In the genomic region with DNA sequence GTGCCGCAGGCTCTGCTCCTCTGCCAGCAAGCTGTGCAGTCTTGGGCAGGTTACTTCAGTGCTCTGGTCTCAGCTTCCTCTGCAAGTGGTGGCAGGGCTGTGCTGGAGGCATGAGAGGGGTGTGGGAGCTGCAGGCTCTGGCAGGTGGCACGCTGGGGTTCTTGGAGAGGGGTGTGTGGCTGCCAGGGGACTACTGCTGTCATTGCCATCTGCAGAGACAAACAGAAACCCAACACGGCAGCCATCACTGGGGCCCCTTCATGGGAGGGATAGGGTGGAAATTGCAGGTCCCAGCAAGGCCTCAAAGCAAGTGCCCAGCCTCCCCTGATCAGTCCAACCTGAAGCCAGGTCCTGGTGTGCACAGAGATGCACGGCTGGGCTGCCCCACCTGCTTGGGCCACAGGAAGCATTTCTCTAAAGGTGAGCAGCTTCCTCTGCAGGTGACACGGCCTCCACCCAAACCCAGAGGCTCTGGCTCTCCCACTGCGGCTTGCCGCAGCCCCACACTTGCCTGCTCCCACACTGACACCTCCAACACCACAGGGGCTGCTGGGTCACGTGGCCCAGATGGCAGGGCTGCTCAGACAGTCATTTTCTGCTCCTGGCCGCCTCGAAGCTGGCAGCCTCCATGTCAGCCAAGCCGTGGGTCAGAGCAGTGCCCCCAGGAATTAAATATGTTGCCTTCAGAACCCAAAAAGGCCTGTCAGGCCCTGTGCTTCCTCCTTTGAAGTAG, we compare ENCODE assay signal across 16 cellular contexts. TPM values are rescaled to one million over a fixed set of nuclear protein-coding genes. Genes with fewer than 3 reads are reported as not detected.
DNase-seq lines count a peak whose midpoint lies in the region; ATAC-seq and TF ChIP-seq lines count a peak whose summit lies in the region.
"Had no signal": no experiment of that assay in that cellular context is flagged by ENCODE, and none has a peak within 500 bp of the region (broad histone marks: within the 10 kb centered on the region; RNA-seq: fewer than 3 reads in every experiment).

No MANE protein-coding gene starts in this region.

- peaks cover 9% of the 10 kb centered on the region for H3K27me3 Mint-ChIP-seq in activated B cell treated with CpG ODN at 0.5 μM for 24 hours
- H3K27me3 Mint-ChIP-seq: activated naive CD8-positive, alpha-beta T cell had no signal

- WGBS in gastroesophageal sphincter (ENCODE audit: low coverage in 1 of 2), 2 donors: no CpG with 5 or more reads among the region's 11 CpGs

- no peaks in the 10 kb centered on the region for H3K36me3 Mint-ChIP-seq in activated B cell treated with CpG ODN at 0.5 μM for 24 hours (ENCODE audit: low read depth)
- H3K36me3 Mint-ChIP-seq: activated CD4-positive, alpha-beta memory T cell treated with anti-CD3 and anti-CD28 coated beads for 36 hours; activated naive CD8-positive, alpha-beta T cell had no signal

- H2AFZ ChIP-seq in PC-9: no peak overlapping the region
- H2AFZ ChIP-seq: GM23338, parathyroid adenoma had no signal

- no peaks in the 10 kb centered on the region for H3K79me2 ChIP-seq in PC-9 (ENCODE audit: low read depth)
- H3K79me2 ChIP-seq: parathyroid adenoma had no signal

- DNase-seq in D341Med (ENCODE audit: low spot score) (peak; percentile 30), activated B cell treated with CpG ODN at 0.5 μM for 24 hours (peak; percentile 11), cerebellum (ENCODE audit: low spot score) (no peak), PC-9 (no peak), G401 (ENCODE audit: low spot score) (no peak)
- DNase-seq: activated CD4-positive, alpha-beta memory T cell treated with anti-CD3 and anti-CD28 coated beads for 36 hours; NCI-H2029 treated with DMSO at 0.1 percent for 48 hours; NCI-H774; SHP77 treated with DMSO at 0.1 percent for 48 hours; T-helper 9 cell had no signal

- H3K9me3 ChIP-seq in gastroesophageal sphincter (no peaks in the 10 kb centered on the region), PC-9 (ENCODE audit: insufficient read depth, low read depth) (no peaks in the 10 kb centered on the region)

- no peaks in the 10 kb centered on the region for H3F3A ChIP-seq in PC-9 (ENCODE audit: insufficient read depth, low read depth)

- H3K27ac ChIP-seq in gastroesophageal sphincter: peak overlapping the region; percentile 98 to 100 (median 98)
- peak overlapping the region; percentile 99 for H3K27ac ChIP-seq in rectal smooth muscle tissue (ENCODE audit: low read depth, low read length)
- H3K27ac ChIP-seq in PC-9: no peak overlapping the region
- H3K27ac ChIP-seq: parathyroid adenoma had no signal

- TF ChIP-seq CTCF in activated B cell treated with CpG ODN at 0.5 μM for 24 hours (IDR thresholded peaks at IDR 0.05): no peak
- no peak for TF ChIP-seq CTCF in gastroesophageal sphincter (IDR thresholded peaks at IDR 0.05)
- no peak for TF ChIP-seq CTCF in PC-9 (conservative IDR thresholded peaks at IDR 0.05)

- no peaks in the 10 kb centered on the region for H3K9me2 ChIP-seq in PC-9 (ENCODE audit: insufficient read depth)

- H3K27me3 ChIP-seq in gastroesophageal sphincter: peaks cover 3% of the 10 kb centered on the region
- no peaks in the 10 kb centered on the region for H3K27me3 ChIP-seq in rectal smooth muscle tissue (ENCODE audit: control insufficient read depth, insufficient read depth, low read length)
- no peaks in the 10 kb centered on the region for H3K27me3 ChIP-seq in PC-9 (ENCODE audit: insufficient read depth, low read depth)

- POLR2A ChIA-PET in activated B cell treated with CpG ODN at 0.5 μM for 24 hours (lab: Charles Lee) (no interaction called here), PC-9 (lab: Charles Lee; ENCODE audit: unreplicated experiment) (no interaction called here)

- no peak overlapping the region for H3K27ac Mint-ChIP-seq in activated B cell treated with CpG ODN at 0.5 μM for 24 hours
- H3K27ac Mint-ChIP-seq: activated CD4-positive, alpha-beta memory T cell treated with anti-CD3 and anti-CD28 coated beads for 36 hours; activated naive CD8-positive, alpha-beta T cell; GM23338 had no signal

- H3K4me3 Mint-ChIP-seq in activated B cell treated with CpG ODN at 0.5 μM for 24 hours: no peak overlapping the region
- H3K4me3 Mint-ChIP-seq: activated CD4-positive, alpha-beta memory T cell treated with anti-CD3 and anti-CD28 coated beads for 36 hours; activated naive CD8-positive, alpha-beta T cell; GM23338 had no signal

- H3K4me3 ChIP-seq in gastroesophageal sphincter (no peak overlapping the region), rectal smooth muscle tissue (ENCODE audit: low read length) (no peak overlapping the region), PC-9 (no peak overlapping the region)
- H3K4me3 ChIP-seq: GM23338 had no signal

- H3K4me1 Mint-ChIP-seq in activated B cell treated with CpG ODN at 0.5 μM for 24 hours: no peaks in the 10 kb centered on the region

- H3K4me1 ChIP-seq in gastroesophageal sphincter (peaks cover 6 to 71% (median 27%) of the 10 kb centered on the region in 3 donors), rectal smooth muscle tissue (ENCODE audit: control insufficient read depth, insufficient read depth, low read length) (peaks cover 38% of the 10 kb centered on the region), PC-9 (replicated peaks; ENCODE audit: insufficient read depth) (no peaks in the 10 kb centered on the region)
- H3K4me1 ChIP-seq: parathyroid adenoma had no signal

- H3K4me2 ChIP-seq in PC-9: no peak overlapping the region
- H3K4me2 ChIP-seq: GM23338 had no signal

- ATAC-seq in activated B cell treated with CpG ODN at 0.5 μM for 24 hours (ENCODE audit: low read depth): no peak
- no peak for ATAC-seq in gastroesophageal sphincter
- ATAC-seq in GM19023 (IDR thresholded peaks at IDR 0.05; ENCODE audit: unreplicated experiment): no peak
- ATAC-seq: GM23338 had no signal

- intact Hi-C loops in activated B cell treated with CpG ODN at 0.5 μM for 24 hours (cut with micrococcal nuclease): no loop called here
- intact Hi-C loops in PC-9 (cut with micrococcal nuclease; ENCODE audit: unreplicated experiment): no loop called here

- in situ Hi-C loops in G401 (cut with HindIII; ENCODE audit: low sequenced_read_pairs): no loop called here

- no peaks in the 10 kb centered on the region for H4K20me1 ChIP-seq in PC-9 (ENCODE audit: insufficient read depth)

- no peak for TF ChIP-seq POLR2A in gastroesophageal sphincter (IDR thresholded peaks at IDR 0.05)

- TF ChIP-seq EP300 in gastroesophageal sphincter (IDR thresholded peaks at IDR 0.05): no peak

- CTCF ChIA-PET in activated B cell treated with CpG ODN at 0.5 μM for 24 hours (lab: Charles Lee): no interaction called here
- CTCF ChIA-PET in PC-9 (lab: Charles Lee): no interaction called here

- no TSS peak for BruUV-seq in PC-9 (replicated peaks; lab: Mats Ljungman, UMichigan)

- H3K9me3 Mint-ChIP-seq in activated B cell treated with CpG ODN at 0.5 μM for 24 hours: peaks cover 8% of the 10 kb centered on the region

- H3K36me3 ChIP-seq in gastroesophageal sphincter (no peaks in the 10 kb centered on the region), rectal smooth muscle tissue (ENCODE audit: control insufficient read depth, insufficient read depth, low read length) (no peaks in the 10 kb centered on the region), PC-9 (ENCODE audit: low read depth) (no peaks in the 10 kb centered on the region)

- H3K9ac ChIP-seq in rectal smooth muscle tissue (ENCODE audit: low read length): peak overlapping the region; percentile 16
- H3K9ac ChIP-seq: parathyroid adenoma had no signal

RNA-seq across cellular contexts. Expression of gene COL6A2, which starts 4.1 kb away (rescaled TPM):
- total RNA-seq in activated B cell treated with CpG ODN at 0.5 μM for 24 hours: 0.40 and 1.4 TPM in 2 replicates
- total RNA-seq in gastroesophageal sphincter: 1,000 to 10,000 TPM in 3 of 4 donors, 100 to 1,000 TPM in 1; 720 to 1,286 (median 1,215) TPM
- 60.3 TPM for total RNA-seq in cerebellum
- 22.0 and 25.7 TPM in 2 replicates for total RNA-seq in PC-9 (2021)
- total RNA-seq in G401 (2014; rRNA removed; shearing (Covaris generic)): 69.1 and 79.2 TPM in 2 replicates

Comparison
In these comparisons a context has a peak if more than half of its experiments do, and no peak if none do; other contexts are left out.
1. DNase-seq: peak in D341Med (single experiment) and activated B cell treated with CpG ODN at 0.5 μM for 24 hours (single experiment); none in cerebellum (single experiment), PC-9 (0 of 2) and G401 (single experiment).